In genomic region chr11:66438504-66439466, GRCh38 we compare ENCODE assay signal across 7 cellular contexts. TPM values are rescaled to one million over a fixed set of nuclear protein-coding genes. Genes with fewer than 3 reads are reported as not detected.
DNase-seq lines count a peak whose midpoint lies in the region; ATAC-seq, FAIRE-seq and TF ChIP-seq lines count a peak whose summit lies in the region.

TSS of gene MRPL11 (minus strand) at chr11:66438848. CDS start at chr11:66438754, 94 bp downstream.

- H3K9me2 ChIP-seq in hepatocyte (replicated peaks; ENCODE audit: insufficient read depth) = no peaks in the 10 kb centered on the region

- no peaks in the 10 kb centered on the region for H3K27me3 ChIP-seq in astrocyte (ENCODE audit: insufficient read depth, low read length)
- no peaks in the 10 kb centered on the region for H3K27me3 ChIP-seq in hepatocyte

- whole genome bisulfite sequencing in hepatocyte (ENCODE audit: low lambda C conversion rate, missing lambda C conversion rate) = 11% methylated on average over 45 of the region's 45 CpGs

- H3K27me3 Mint-ChIP-seq in T-helper 2 cell treated with Interferon-gamma antibody and Interleukin-4, amounts not matched to agents 5 μg/mL and 100 μg/mL, for 36 hours (ENCODE audit: low read depth) = no peaks in the 10 kb centered on the region
- H3K27me3 Mint-ChIP-seq in astrocyte (ENCODE audit: low read depth, unreplicated experiment) = peaks cover 2% of the 10 kb centered on the region

- FAIRE-seq in astrocyte (lab: Jason Lieb, UNC) = peak; percentile 95

- H3K36me3 Mint-ChIP-seq in T-helper 2 cell treated with Interferon-gamma antibody and Interleukin-4, amounts not matched to agents 5 μg/mL and 100 μg/mL, for 36 hours (ENCODE audit: low read depth) = peaks cover 18% of the 10 kb centered on the region
- peaks cover 17% of the 10 kb centered on the region for H3K36me3 Mint-ChIP-seq in astrocyte (ENCODE audit: low read depth, unreplicated experiment)

- peak; percentile 93 for ATAC-seq in GM18498 (IDR thresholded peaks at IDR 0.05; ENCODE audit: unreplicated experiment)
- peak; percentile 90 for ATAC-seq in HG02943 (IDR thresholded peaks at IDR 0.05; ENCODE audit: low read depth, unreplicated experiment)

- peak within 1 kb of the TSS; percentile 94 for H3K9ac ChIP-seq in astrocyte (ENCODE audit: low read length)

- peak within 1 kb of the TSS; percentile 89 for H3K4me3 ChIP-seq in astrocyte (ENCODE audit: insufficient read depth, low read depth, low read length)
- H3K4me3 ChIP-seq in hepatocyte = peak within 1 kb of the TSS; percentile 68

- H3K4me1 ChIP-seq in astrocyte (ENCODE audit: insufficient read depth, low read length) (peaks cover 5% of the 10 kb centered on the region), hepatocyte (ENCODE audit: insufficient read depth) (peaks cover 6% of the 10 kb centered on the region)

- H3K4me2 ChIP-seq in astrocyte (ENCODE audit: low read length) = peak within 1 kb of the TSS; percentile 93
- H3K4me2 ChIP-seq in hepatocyte = peak within 1 kb of the TSS; percentile 76

- H3K36me3 ChIP-seq in astrocyte (ENCODE audit: insufficient read depth, low read length) (peaks cover 9% of the 10 kb centered on the region), hepatocyte (replicated peaks; ENCODE audit: insufficient read depth, low read depth) (no peaks in the 10 kb centered on the region)

- H3K9me3 ChIP-seq in astrocyte (ENCODE audit: insufficient read depth, low read depth, low read length) (peaks cover 11% of the 10 kb centered on the region), hepatocyte (ENCODE audit: low read depth) (no peaks in the 10 kb centered on the region)

- peak; percentile 88 for DNase-seq in NCI-H187 treated with DMSO at 0.1 percent for 48 hours (lab: John Stamatoyannopoulos, UW)
- peak; percentile 86 for DNase-seq in T-helper 2 cell treated with Interferon-gamma antibody and Interleukin-4, amounts not matched to agents 5 μg/mL and 100 μg/mL, for 36 hours (ENCODE audit: low spot score)
- peak; percentile 86 for DNase-seq in astrocyte (ENCODE audit: low read depth)
- peak; percentile 95 for DNase-seq in hepatocyte (ENCODE audit: low spot score)
- DNase-seq in retina = peak; percentile 97

- H3K27ac Mint-ChIP-seq in T-helper 2 cell treated with Interferon-gamma antibody and Interleukin-4, amounts not matched to agents 5 μg/mL and 100 μg/mL, for 36 hours = peak within 1 kb of the TSS; percentile 96
- peak within 1 kb of the TSS; percentile 98 for H3K27ac Mint-ChIP-seq in astrocyte (ENCODE audit: unreplicated experiment)

- H4K20me1 ChIP-seq in astrocyte (ENCODE audit: insufficient read depth, low read length) (no peaks in the 10 kb centered on the region), hepatocyte (ENCODE audit: insufficient read depth, poor library complexity, severe bottlenecking) (no peaks in the 10 kb centered on the region)

- H3K4me1 Mint-ChIP-seq in T-helper 2 cell treated with Interferon-gamma antibody and Interleukin-4, amounts not matched to agents 5 μg/mL and 100 μg/mL, for 36 hours (ENCODE audit: low read depth) = peaks cover 8% of the 10 kb centered on the region
- H3K4me1 Mint-ChIP-seq in astrocyte (ENCODE audit: low read depth, unreplicated experiment) = peaks cover 2% of the 10 kb centered on the region

- peak within 1 kb of the TSS; percentile 82 for H3K27ac ChIP-seq in astrocyte (ENCODE audit: low read depth, low read length)
- peak within 1 kb of the TSS; percentile 86 for H3K27ac ChIP-seq in hepatocyte

- peak; percentile 83 for TF ChIP-seq CTCF in astrocyte (IDR thresholded peaks at IDR 0.05; ENCODE audit: insufficient read depth, low read depth, low read length)
- TF ChIP-seq CTCF in hepatocyte (IDR thresholded peaks at IDR 0.05; ENCODE audit: poor library complexity) = peak; percentile 71

- H3K4me3 Mint-ChIP-seq in T-helper 2 cell treated with Interferon-gamma antibody and Interleukin-4, amounts not matched to agents 5 μg/mL and 100 μg/mL, for 36 hours = peak within 1 kb of the TSS; percentile 89
- peak within 1 kb of the TSS; percentile 96 for H3K4me3 Mint-ChIP-seq in astrocyte (ENCODE audit: unreplicated experiment)

- H3K79me2 ChIP-seq in astrocyte (ENCODE audit: insufficient read depth, low read length) (peaks cover 7% of the 10 kb centered on the region), hepatocyte (peaks cover 9% of the 10 kb centered on the region)

- H2AFZ ChIP-seq in astrocyte (ENCODE audit: low read depth, low read length) = peak within 1 kb of the TSS; percentile 99
- H2AFZ ChIP-seq in hepatocyte = peak within 1 kb of the TSS; percentile 61

- H3K9me3 Mint-ChIP-seq in T-helper 2 cell treated with Interferon-gamma antibody and Interleukin-4, amounts not matched to agents 5 μg/mL and 100 μg/mL, for 36 hours = peaks cover 10% of the 10 kb centered on the region
- peaks cover 9% of the 10 kb centered on the region for H3K9me3 Mint-ChIP-seq in astrocyte (ENCODE audit: unreplicated experiment)

RNA-seq across cellular contexts. Expression of gene MRPL11, which starts in this region (rescaled TPM):
- total RNA-seq in astrocyte = 30.0 and 33.1 TPM in 2 replicates
- 45.6 and 60.6 TPM in 2 replicates for total RNA-seq in hepatocyte
- polyA plus RNA-seq in hepatocyte = 57.1 and 59.8 TPM in 2 replicates

Comparison
In these comparisons a context has a peak if more than half of its experiments do, and no peak if none do; other contexts are left out.
1. Peak in every context shown above with its lines: DNase-seq, ATAC-seq, H3K4me3 ChIP-seq and H3K27ac ChIP-seq.